Comparison of ENCODE assay signal across 12 cellular contexts in genomic region chr19:46604781-46605355, GRCh38. TPM values are rescaled to one million over a fixed set of nuclear protein-coding genes. Genes with fewer than 3 reads are reported as not detected.
DNase-seq lines count a peak whose midpoint lies in the region; ATAC-seq and TF ChIP-seq lines count a peak whose summit lies in the region.
"Had no signal": no experiment of that assay in that cellular context is flagged by ENCODE, and none has a peak within 500 bp of the region (broad histone marks: within the 10 kb centered on the region; RNA-seq: fewer than 3 reads in every experiment).

No MANE protein-coding gene starts in this region.

- H3K4me1 ChIP-seq in SK-N-SH (ENCODE audit: control insufficient read depth in 1 of 2, insufficient read depth in 2 of 2, low read depth in 1 of 2, low read length in 1 of 2) (peaks cover 19 to 44% of the 10 kb centered on the region in 2 experiments), stomach smooth muscle (ENCODE audit: control insufficient read depth, insufficient read depth, low read length) (peaks cover 56% of the 10 kb centered on the region)

- POLR2A ChIA-PET in SK-N-SH (lab: Yijun Ruan, JAX): interaction anchor here (1.0 to 1.4 kb wide), 3 partner anchors 12 to 26 kb away, joined by 3 to 5 read pairs (median 3); no protein-coding TSS in a partner anchor

- H3K9me3 ChIP-seq in SK-N-SH: no peaks in the 10 kb centered on the region
- no peaks in the 10 kb centered on the region for H3K9me3 ChIP-seq in stomach smooth muscle (ENCODE audit: control insufficient read depth in 2 of 2, low read length in 2 of 2)

- TF ChIP-seq EP300 in SK-N-SH (IDR thresholded peaks at IDR 0.05; ENCODE audit: borderline replicate concordance in 1 of 2, low read depth in 1 of 2, low read length in 1 of 2): no peak

- peak; percentile 65 for DNase-seq in SK-N-SH
- DNase-seq in brain microvascular endothelial cell: no peak
- DNase-seq in KG1 (lab: John Stamatoyannopoulos, UW): no peak
- DNase-seq in AG08395 (ENCODE audit: low spot score): no peak
- no peak for DNase-seq in LoVo (ENCODE audit: low spot score)
- DNase-seq: 8988T, DMS153, NCI-H446 had no signal

- 84% methylated on average over 7 of the region's 13 CpGs for WGBS in SK-N-SH (ENCODE audit: low lambda C conversion rate)

- no peaks in the 10 kb centered on the region for H3K27me3 ChIP-seq in SK-N-SH (ENCODE audit: insufficient read depth)
- no peaks in the 10 kb centered on the region for H3K27me3 ChIP-seq in brain microvascular endothelial cell (replicated peaks)
- H3K27me3 ChIP-seq in layer of hippocampus (ENCODE audit: control insufficient read depth, insufficient read depth, low read length): no peaks in the 10 kb centered on the region
- no peaks in the 10 kb centered on the region for H3K27me3 ChIP-seq in stomach smooth muscle (ENCODE audit: control insufficient read depth in 1 of 2, insufficient read depth in 2 of 2, low read length in 2 of 2)

- TF ChIP-seq CTCF in SK-N-SH (IDR thresholded peaks at IDR 0.05): no peak
- peak; percentile 2 for TF ChIP-seq CTCF in brain microvascular endothelial cell (IDR thresholded peaks at IDR 0.05; ENCODE audit: low read depth, low read length, missing control alignments)

- TF ChIP-seq RAD21 in SK-N-SH (IDR thresholded peaks at IDR 0.05; ENCODE audit: low read length): peak; percentile 19; the same call in 1 of the 2 replicates

- no peak overlapping the region for H3K9ac ChIP-seq in SK-N-SH
- peak overlapping the region in 1 of 2 donors; percentile 55 for H3K9ac ChIP-seq in stomach smooth muscle (ENCODE audit: low read length in 2 of 2)

- no peak for ATAC-seq in SK-N-SH treated with all-trans-retinoic acid at 6 μM for 48 hours
- ATAC-seq: GM12878 had no signal

- CTCF ChIA-PET in SK-N-SH (lab: Yijun Ruan, JAX): interaction anchor here (0.6 to 23.7 kb wide), 8 partner anchors 11 to 111 kb away, joined by 3 to 471 read pairs (median 4); partner anchors contain the start of gene DACT3

- H3K36me3 ChIP-seq in SK-N-SH (replicated peaks in 1 of 2; ENCODE audit: control insufficient read depth in 1 of 2, insufficient read depth in 2 of 2, low read length in 1 of 2) (peaks cover 19 to 44% of the 10 kb centered on the region in 2 experiments), brain microvascular endothelial cell (replicated peaks) (peaks cover 44% of the 10 kb centered on the region), stomach smooth muscle (ENCODE audit: control insufficient read depth in 2 of 2, insufficient read depth in 2 of 2, low read length in 2 of 2) (peaks cover 28 to 40% of the 10 kb centered on the region in 2 donors)

- no peaks in the 10 kb centered on the region for H3F3A ChIP-seq in SK-N-SH (replicated peaks; ENCODE audit: insufficient read depth)

- H3K27ac ChIP-seq in SK-N-SH (ENCODE audit: low read depth in 2 of 2, low read length in 1 of 2): peak overlapping the region in 1 of 2 experiments; percentile 32; a peak in 1 of 4 replicates
- no peak overlapping the region for H3K27ac ChIP-seq in brain microvascular endothelial cell
- H3K27ac ChIP-seq in layer of hippocampus (ENCODE audit: low read depth, low read length): peak overlapping the region; percentile 56
- peak overlapping the region; percentile 88 for H3K27ac ChIP-seq in stomach smooth muscle (ENCODE audit: low read length)

- H3K9me2 ChIP-seq in SK-N-SH: no peaks in the 10 kb centered on the region

- H3K4me3 ChIP-seq in SK-N-SH (ENCODE audit: low read depth in 2 of 2, low read length in 1 of 2): no peak overlapping the region
- H3K4me3 ChIP-seq in brain microvascular endothelial cell (ENCODE audit: low read depth, low read length): no peak overlapping the region
- peak overlapping the region; percentile 17 to 93 for H3K4me3 ChIP-seq in stomach smooth muscle (ENCODE audit: low read length in 2 of 2)

- in situ Hi-C loops in brain microvascular endothelial cell (cut with HindIII; ENCODE audit: low pct_ligation_motif_present, low sequenced_read_pairs): no loop called here

- H3K4me2 ChIP-seq in SK-N-SH: no peak overlapping the region

- H2AFZ ChIP-seq in SK-N-SH (ENCODE audit: low read depth): no peak overlapping the region

- H4K20me1 ChIP-seq in SK-N-SH (ENCODE audit: insufficient read depth): peaks cover 40% of the 10 kb centered on the region

- peaks cover 57% of the 10 kb centered on the region for H3K79me2 ChIP-seq in SK-N-SH (ENCODE audit: insufficient read depth)

TF ChIP-seq in SK-N-SH, 30 proteins besides CTCF, POLR2A, EP300 and RAD21:
- TF ChIP-seq MAX (IDR thresholded peaks at IDR 0.05; ENCODE audit: low read depth) (no peak), CHD2 (IDR thresholded peaks at IDR 0.05; ENCODE audit: low read length, partially characterized antibody) (peak; percentile 8), RXRA (IDR thresholded peaks at IDR 0.05; ENCODE audit: borderline replicate concordance, low read depth) (no peak)

TF ChIP-seq in SK-N-SH treated with all-trans-retinoic acid at 6 μM for 48 hours, 23 proteins besides CTCF, POLR2A, EP300 and RAD21:
- no peak for TF ChIP-seq SNAI2 (CRISPR knock-in tag; IDR thresholded peaks at IDR 0.05)
- no peak for TF ChIP-seq CREB5 (CRISPR knock-in tag; IDR thresholded peaks at IDR 0.05; ENCODE audit: low read depth)
- TF ChIP-seq POU6F1 (CRISPR knock-in tag; IDR thresholded peaks at IDR 0.05; ENCODE audit: borderline replicate concordance, low read depth): no peak
- TF ChIP-seq ZFP30 (CRISPR knock-in tag; IDR thresholded peaks at IDR 0.05): no peak
- no peak for TF ChIP-seq ARNTL (CRISPR knock-in tag; IDR thresholded peaks at IDR 0.05; ENCODE audit: borderline replicate concordance, low read depth)

RNA-seq across cellular contexts. Expression of gene CALM3, which starts 3.7 kb away (rescaled TPM):
- polyA plus RNA-seq in SK-N-SH (2012; rRNA removed): 445 and 495 TPM in 2 replicates
- 552 and 634 TPM in 2 replicates for polyA plus RNA-seq in SK-N-SH (2012; cell fraction: cytosol; rRNA removed)
- polyA plus RNA-seq in SK-N-SH (2012; cell fraction: nucleus; rRNA removed): 207 and 230 TPM in 2 replicates

RNA-seq across cellular contexts. Expression of gene PTGIR, which starts 20.0 kb away (rescaled TPM):
- polyA plus RNA-seq in SK-N-SH (2012; rRNA removed): 2.5 and 3.3 TPM in 2 replicates
- 1.0 and 1.6 TPM in 2 replicates for polyA plus RNA-seq in SK-N-SH (2012; cell fraction: cytosol; rRNA removed)
- 9.5 and 11.9 TPM in 2 replicates for polyA plus RNA-seq in SK-N-SH (2012; cell fraction: nucleus; rRNA removed)

RNA-seq across cellular contexts. Expression of gene GNG8, which starts 31.1 kb away (rescaled TPM):
- polyA plus RNA-seq in SK-N-SH (2012; rRNA removed): not detected in 2 replicates
- not detected in 2 replicates for polyA plus RNA-seq in SK-N-SH (2012; cell fraction: cytosol; rRNA removed)
- polyA plus RNA-seq in SK-N-SH (2012; cell fraction: nucleus; rRNA removed): not detected in 2 replicates

RNA-seq across cellular contexts. Expression of gene DACT3, which starts 56.1 kb away (rescaled TPM):
- polyA plus RNA-seq in SK-N-SH (2012; rRNA removed): 9.5 and 10.6 TPM in 2 replicates
- 6.9 and 8.6 TPM in 2 replicates for polyA plus RNA-seq in SK-N-SH (2012; cell fraction: cytosol; rRNA removed)
- 7.0 and 8.3 TPM in 2 replicates for polyA plus RNA-seq in SK-N-SH (2012; cell fraction: nucleus; rRNA removed)

Comparison
In these comparisons a context has a peak if more than half of its experiments do, and no peak if none do; other contexts are left out.
1. H3K4me3 ChIP-seq: peak in stomach smooth muscle (2 of 2); none in SK-N-SH (0 of 2) and brain microvascular endothelial cell (single experiment).